ENCODE assay signal across 12 cellular contexts in the genomic region with DNA sequence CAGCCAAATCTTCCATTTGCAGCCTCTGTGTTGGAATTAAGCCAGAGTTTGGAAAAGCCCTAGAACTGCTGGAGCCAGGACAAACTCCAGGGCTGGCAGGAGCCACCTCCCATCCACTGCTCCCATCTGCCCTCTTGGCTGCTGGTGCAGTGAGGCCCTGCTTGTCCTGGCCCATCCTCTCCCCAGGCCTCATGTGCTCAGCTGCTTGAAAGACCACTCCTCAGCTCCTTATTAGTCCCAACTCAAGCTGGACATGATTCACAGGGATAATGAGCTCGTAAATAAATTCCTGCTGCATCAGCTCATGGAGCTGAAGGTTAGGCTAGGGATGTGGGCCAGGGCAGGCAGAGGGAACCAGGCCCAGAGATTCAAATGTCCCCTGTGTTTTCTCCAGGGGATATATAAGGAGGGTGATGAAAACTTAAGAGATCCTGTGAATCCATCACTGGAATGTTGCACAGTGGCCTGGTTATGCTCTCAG.
DNase-seq lines count a peak whose midpoint lies in the region; ATAC-seq, FAIRE-seq and TF ChIP-seq lines count a peak whose summit lies in the region.
"Had no signal": no experiment of that assay in that cellular context is flagged by ENCODE, and none has a peak within 500 bp of the region (broad histone marks: within the 10 kb centered on the region; RNA-seq: fewer than 3 reads in every experiment).

No MANE protein-coding gene starts in this region.

- H3K79me2 ChIP-seq in astrocyte (ENCODE audit: insufficient read depth, low read length): no peaks in the 10 kb centered on the region

- no peaks in the 10 kb centered on the region for H3K4me1 ChIP-seq in HEK293 (ENCODE audit: control insufficient read depth, insufficient read depth, low read length)
- no peaks in the 10 kb centered on the region for H3K4me1 ChIP-seq in astrocyte (ENCODE audit: insufficient read depth, low read length)
- no peaks in the 10 kb centered on the region for H3K4me1 ChIP-seq in right lobe of liver

- peaks cover 39% of the 10 kb centered on the region for H3K27me3 Mint-ChIP-seq in astrocyte (ENCODE audit: low read depth, unreplicated experiment)

- TF ChIP-seq POLR2A in right lobe of liver (IDR thresholded peaks at IDR 0.05): no peak

- WGBS in right lobe of liver (ENCODE audit: insufficient coverage, low coverage, low lambda C conversion rate, missing lambda C conversion rate): no CpG with 5 or more reads among the region's 1 CpG

- H3K4me1 Mint-ChIP-seq in astrocyte (ENCODE audit: low read depth, unreplicated experiment): peaks cover 10% of the 10 kb centered on the region
- H3K4me1 Mint-ChIP-seq: memory B cell had no signal

- no peak overlapping the region for H3K4me3 Mint-ChIP-seq in astrocyte (ENCODE audit: unreplicated experiment)
- H3K4me3 Mint-ChIP-seq: memory B cell had no signal

- no peak overlapping the region for H2AFZ ChIP-seq in astrocyte (ENCODE audit: low read depth, low read length)

- TF ChIP-seq CTCF in HEK293 (tag by site-specific recombination; IDR thresholded peaks at IDR 0.05) (no peak), astrocyte (IDR thresholded peaks at IDR 0.05; ENCODE audit: insufficient read depth, low read depth, low read length) (no peak), right lobe of liver (IDR thresholded peaks at IDR 0.05) (no peak)

- no peaks in the 10 kb centered on the region for H3K36me3 ChIP-seq in HEK293 (ENCODE audit: control insufficient read depth in 2 of 2, insufficient read depth in 1 of 2, low read length in 2 of 2)
- H3K36me3 ChIP-seq in astrocyte (ENCODE audit: insufficient read depth, low read length): no peaks in the 10 kb centered on the region
- H3K36me3 ChIP-seq in right lobe of liver: no peaks in the 10 kb centered on the region

- H3K27ac ChIP-seq in HEK293 (ENCODE audit: extremely low read depth, low read depth, low read length): no peak overlapping the region
- H3K27ac ChIP-seq in astrocyte (ENCODE audit: low read depth, low read length): no peak overlapping the region
- no peak overlapping the region for H3K27ac ChIP-seq in right lobe of liver

- H3K9me3 ChIP-seq in HEK293 (ENCODE audit: control insufficient read depth, insufficient read depth, low read depth, low read length) (no peaks in the 10 kb centered on the region), astrocyte (ENCODE audit: insufficient read depth, low read depth, low read length) (no peaks in the 10 kb centered on the region), right lobe of liver (no peaks in the 10 kb centered on the region)

- H3K27ac Mint-ChIP-seq in astrocyte (ENCODE audit: unreplicated experiment): no peak overlapping the region
- H3K27ac Mint-ChIP-seq: memory B cell had no signal

- peaks cover 1% of the 10 kb centered on the region for H3K9me3 Mint-ChIP-seq in astrocyte (ENCODE audit: unreplicated experiment)
- H3K9me3 Mint-ChIP-seq: memory B cell had no signal

- no peak overlapping the region for H3K9ac ChIP-seq in astrocyte (ENCODE audit: low read length)

- CTCF ChIA-PET in HEK293 (lab: Yijun Ruan, JAX): interaction anchor here (1.2 kb wide), 1 partner anchor 12 kb away, joined by 5 read pairs; no protein-coding TSS in a partner anchor

- DNase-seq in astrocyte (ENCODE audit: low read depth) (peak; percentile 47), right lobe of liver (peak in 1 of 3 donors; percentile 61), stromal cell of bone marrow (ENCODE audit: low read depth) (peak; percentile 36), NCI-H2081 treated with DMSO at 0.1 percent for 48 hours (lab: John Stamatoyannopoulos, UW) (no peak), UCSD-AML1 (lab: John Stamatoyannopoulos, UW; ENCODE audit: unreplicated experiment) (no peak)
- DNase-seq: activated CD4-positive, alpha-beta T cell treated with anti-CD3 and anti-CD28 coated beads for 1 hour; amygdala; DMS153 had no signal

- peaks cover 4% of the 10 kb centered on the region for H3K36me3 Mint-ChIP-seq in astrocyte (ENCODE audit: low read depth, unreplicated experiment)
- H3K36me3 Mint-ChIP-seq: memory B cell had no signal

- H3K27me3 ChIP-seq in astrocyte (ENCODE audit: insufficient read depth, low read length) (no peaks in the 10 kb centered on the region), right lobe of liver (no peaks in the 10 kb centered on the region)

- H3K4me3 ChIP-seq in HEK293 (ENCODE audit: low read depth, low read length) (no peak overlapping the region), astrocyte (ENCODE audit: insufficient read depth, low read depth, low read length) (no peak overlapping the region), right lobe of liver (no peak overlapping the region)

- ATAC-seq in right lobe of liver: peak; percentile 54 to 84 (median 65)
- ATAC-seq in GM21526 (IDR thresholded peaks at IDR 0.05; ENCODE audit: low FRiP score, unreplicated experiment): no peak
- ATAC-seq in HG03025 (IDR thresholded peaks at IDR 0.05; ENCODE audit: low FRiP score, unreplicated experiment): no peak

- no peak for FAIRE-seq in astrocyte (lab: Jason Lieb, UNC)

- intact Hi-C loops in right lobe of liver (cut with DNase I): no loop called here

- no peak overlapping the region for H3K4me2 ChIP-seq in astrocyte (ENCODE audit: low read length)

- POLR2A ChIA-PET in HEK293 (lab: Yijun Ruan, JAX): no interaction called here

- H4K20me1 ChIP-seq in astrocyte (ENCODE audit: insufficient read depth, low read length): no peaks in the 10 kb centered on the region

TF ChIP-seq in HEK293, 187 proteins besides CTCF, POLR2A, EP300 and RAD21:
- TF ChIP-seq YY2 (tag by site-specific recombination; IDR thresholded peaks at IDR 0.05): no peak
- TF ChIP-seq, protein P1, sequence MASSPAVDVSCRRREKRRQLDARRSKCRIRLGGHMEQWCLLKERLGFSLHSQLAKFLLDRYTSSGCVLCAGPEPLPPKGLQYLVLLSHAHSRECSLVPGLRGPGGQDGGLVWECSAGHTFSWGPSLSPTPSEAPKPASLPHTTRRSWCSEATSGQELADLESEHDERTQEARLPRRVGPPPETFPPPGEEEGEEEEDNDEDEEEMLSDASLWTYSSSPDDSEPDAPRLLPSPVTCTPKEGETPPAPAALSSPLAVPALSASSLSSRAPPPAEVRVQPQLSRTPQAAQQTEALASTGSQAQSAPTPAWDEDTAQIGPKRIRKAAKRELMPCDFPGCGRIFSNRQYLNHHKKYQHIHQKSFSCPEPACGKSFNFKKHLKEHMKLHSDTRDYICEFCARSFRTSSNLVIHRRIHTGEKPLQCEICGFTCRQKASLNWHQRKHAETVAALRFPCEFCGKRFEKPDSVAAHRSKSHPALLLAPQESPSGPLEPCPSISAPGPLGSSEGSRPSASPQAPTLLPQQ (tag by site-specific recombination; IDR thresholded peaks at IDR 0.05): 0 out of 2 replicates have a peak, but pooled peaks have one; percentile 14

Comparison
In these comparisons a context has a peak if more than half of its experiments do, and no peak if none do; other contexts are left out.
1. DNase-seq: peak in astrocyte (single experiment) and stromal cell of bone marrow (single experiment); none in NCI-H2081 treated with DMSO at 0.1 percent for 48 hours (single experiment) and UCSD-AML1 (single experiment).
2. ATAC-seq: peak in right lobe of liver (4 of 4); none in GM21526 (single experiment) and HG03025 (single experiment).